Comparison of ENCODE assay signal across 20 cellular contexts in the genomic region with DNA sequence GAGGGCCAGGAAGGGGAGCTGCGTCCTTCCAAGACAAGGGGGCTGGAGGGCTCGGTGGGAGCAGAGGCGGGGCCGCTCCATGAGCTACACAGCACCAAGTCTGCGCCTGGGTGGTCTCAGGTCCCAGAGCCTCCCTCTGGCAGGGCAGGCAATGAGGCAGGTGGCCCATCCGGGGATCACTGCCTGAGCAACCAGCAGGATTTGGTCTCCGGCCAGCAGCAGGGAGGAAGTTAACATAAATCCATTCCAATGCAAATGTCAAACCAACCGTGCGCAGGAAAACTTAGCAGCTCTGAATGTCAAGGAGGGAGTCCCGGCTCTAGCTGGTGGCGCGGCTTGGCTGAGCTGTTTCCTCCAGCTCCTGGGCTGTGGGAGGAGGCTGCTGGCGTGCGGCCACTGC. TPM values are rescaled to one million over a fixed set of nuclear protein-coding genes. Genes with fewer than 3 reads are reported as not detected.
DNase-seq lines count a peak whose midpoint lies in the region; ATAC-seq and TF ChIP-seq lines count a peak whose summit lies in the region.
"Had no signal": no experiment of that assay in that cellular context is flagged by ENCODE, and none has a peak within 500 bp of the region (broad histone marks: within the 10 kb centered on the region; RNA-seq: fewer than 3 reads in every experiment).

No MANE protein-coding gene starts in this region.

- in situ Hi-C loops in G401 (cut with HindIII; ENCODE audit: low sequenced_read_pairs): loop anchor here (10.0 to 25.0 kb wide), 2 partner anchors 107 to 189 kb away; partner anchors contain the start of gene COL20A1

- H2BK120ac ChIP-seq in neuronal stem cell (ENCODE audit: low read depth, low read length): no peak overlapping the region

- H3K9me3 ChIP-seq in endodermal cell (ENCODE audit: control insufficient read depth, low read length) (no peaks in the 10 kb centered on the region), neuronal stem cell (replicated peaks in 1 of 2; ENCODE audit: control insufficient read depth in 2 of 2, insufficient read depth in 1 of 2, low read depth in 1 of 2, low read length in 2 of 2) (peaks cover 0 to 14% of the 10 kb centered on the region in 2 donors)
- H3K9me3 ChIP-seq: right lobe of liver had no signal

- no peak overlapping the region for H3K4me2 ChIP-seq in neuronal stem cell (ENCODE audit: insufficient read depth, low read length, poor library complexity, severe bottlenecking)
- H3K4me2 ChIP-seq: BLaER1 treated with 17β-estradiol and CSF1 and Interleukin-3, amounts not matched to agents 10 nM and 100 nM had no signal

- peak overlapping the region; percentile 25 for H3K23ac ChIP-seq in neuronal stem cell (ENCODE audit: low read depth, low read length, poor library complexity)

- no peak for TF ChIP-seq CTCF in endodermal cell (conservative IDR thresholded peaks at IDR 0.05)

- ATAC-seq in HG03139 (IDR thresholded peaks at IDR 0.05; ENCODE audit: unreplicated experiment): no peak
- ATAC-seq: gastroesophageal sphincter, left lobe of liver, right lobe of liver had no signal

- H3K4me1 ChIP-seq in endodermal cell (ENCODE audit: control insufficient read depth, insufficient read depth, low read length) (no peaks in the 10 kb centered on the region), neuronal stem cell (ENCODE audit: control insufficient read depth in 2 of 2, insufficient read depth in 1 of 2, low read depth in 1 of 2, low read length in 2 of 2) (peaks cover 8 to 17% of the 10 kb centered on the region in 2 donors)
- H3K4me1 ChIP-seq: BLaER1 treated with 17β-estradiol and CSF1 and Interleukin-3, amounts not matched to agents 10 nM and 100 nM; right lobe of liver had no signal

- H3K4me3 ChIP-seq in endodermal cell (ENCODE audit: low read length) (no peak overlapping the region), neuronal stem cell (ENCODE audit: low read length in 2 of 2) (no peak overlapping the region)
- H3K4me3 ChIP-seq: BLaER1 treated with 17β-estradiol and CSF1 and Interleukin-3, amounts not matched to agents 10 nM and 100 nM; gastroesophageal sphincter; right lobe of liver had no signal

- peak overlapping the region; percentile 73 for H2AFZ ChIP-seq in neuronal stem cell (ENCODE audit: low read length)

- H3K36me3 ChIP-seq in endodermal cell (ENCODE audit: control insufficient read depth, insufficient read depth, low read length) (no peaks in the 10 kb centered on the region), neuronal stem cell (replicated peaks in 1 of 2; ENCODE audit: control insufficient read depth in 2 of 2, insufficient read depth in 2 of 2, low read length in 2 of 2) (no peaks in the 10 kb centered on the region)
- H3K36me3 ChIP-seq: BLaER1 treated with 17β-estradiol and CSF1 and Interleukin-3, amounts not matched to agents 10 nM and 100 nM; gastroesophageal sphincter; right lobe of liver had no signal

- H2BK12ac ChIP-seq in neuronal stem cell (ENCODE audit: low read length): no peak overlapping the region

- no peaks in the 10 kb centered on the region for H3K27me3 ChIP-seq in endodermal cell (ENCODE audit: control insufficient read depth, insufficient read depth, low read length, poor library complexity, severe bottlenecking)
- peaks cover 0 to 3% (median 0%) of the 10 kb centered on the region in 3 experiments for H3K27me3 ChIP-seq in neuronal stem cell (ENCODE audit: control insufficient read depth in 3 of 3, insufficient read depth in 3 of 3, low read depth in 1 of 3, low read length in 3 of 3)
- H3K27me3 ChIP-seq: right lobe of liver had no signal

- 27 to 50% methylated on average over 7 to 14 of the region's 14 CpGs for WGBS in endodermal cell (ENCODE audit: insufficient coverage in 1 of 2, insufficient read length in 1 of 2), 2 experiments
- no CpG with 5 or more reads among the region's 14 CpGs for WGBS in neuronal stem cell (ENCODE audit: extremely low coverage in 2 of 2, insufficient read length in 2 of 2, insufficient replicate concordance in 1 of 2), 2 donors

- H2BK15ac ChIP-seq in neuronal stem cell (ENCODE audit: low read length): no peak overlapping the region

- H3K27ac Mint-ChIP-seq in endodermal cell: no peak overlapping the region
- H3K27ac Mint-ChIP-seq: activated naive CD4-positive, alpha-beta T cell treated with anti-CD3 and anti-CD28 coated beads, Interleukin-2, amount 10 ng/mL, durations not matched to agents 7 days and 5 days; naive B cell; stimulated activated memory B cell treated with anti-CD40 and anti-IgM and Interleukin-4, amounts not matched to agents 10 μg/mL and 1 μg/mL and 100 μg/mL, for 72 hours; type B pancreatic cell had no signal

- H3K4ac ChIP-seq in neuronal stem cell (ENCODE audit: low read length): no peak overlapping the region

- peak; percentile 76 for DNase-seq in G401 (ENCODE audit: low spot score)
- DNase-seq in NCI-H446 treated with DMSO at 0.1 percent for 48 hours (lab: John Stamatoyannopoulos, UW): peak; percentile 84
- peak; percentile 80 for DNase-seq in endodermal cell
- no peak for DNase-seq in neuronal stem cell (ENCODE audit: low spot score)
- no peak for DNase-seq in activated CD4-positive, alpha-beta T cell treated with anti-CD3 and anti-CD28 coated beads for 48 hours
- DNase-seq in HT-29 (ENCODE audit: low spot score): no peak
- DNase-seq: activated CD4-positive, CD25-positive, alpha-beta regulatory T cell; activated naive CD4-positive, alpha-beta T cell treated with anti-CD3 and anti-CD28 coated beads, Interleukin-2, amount 10 ng/mL, durations not matched to agents 7 days and 5 days; KG1; naive B cell; NK-92 treated with Interleukin-12 subunit alpha and Interleukin-12 subunit beta, amount 100 ng/mL, for 24 hours; right lobe of liver; stimulated activated CD4-positive, alpha-beta T cell treated with anti-CD3 and anti-CD28 coated beads, Interleukin-4, amount 100 ng/mL, for 4 hours; SW 1271 had no signal

- no peak overlapping the region for H3K9ac ChIP-seq in endodermal cell (ENCODE audit: extremely low read depth, low read length, poor library complexity, severe bottlenecking)
- H3K9ac ChIP-seq in neuronal stem cell (ENCODE audit: low read depth, low read length, poor library complexity): peak overlapping the region; percentile 44
- H3K9ac ChIP-seq: BLaER1 treated with 17β-estradiol and CSF1 and Interleukin-3, amounts not matched to agents 10 nM and 100 nM had no signal

- no peak overlapping the region for H4K91ac ChIP-seq in neuronal stem cell (ENCODE audit: low read depth, low read length, poor library complexity)

- peaks cover 3% of the 10 kb centered on the region for H3K9me3 Mint-ChIP-seq in endodermal cell
- H3K9me3 Mint-ChIP-seq: activated naive CD4-positive, alpha-beta T cell treated with anti-CD3 and anti-CD28 coated beads, Interleukin-2, amount 10 ng/mL, durations not matched to agents 7 days and 5 days; stimulated activated memory B cell treated with anti-CD40 and anti-IgM and Interleukin-4, amounts not matched to agents 10 μg/mL and 1 μg/mL and 100 μg/mL, for 72 hours; type B pancreatic cell had no signal

- peaks cover 2% of the 10 kb centered on the region for H3K79me1 ChIP-seq in neuronal stem cell (ENCODE audit: low read depth, low read length)

- H3K27me3 Mint-ChIP-seq in endodermal cell (ENCODE audit: insufficient read depth): no peaks in the 10 kb centered on the region

- H3K27ac ChIP-seq in endodermal cell (ENCODE audit: low read depth, low read length) (no peak overlapping the region), neuronal stem cell (replicated peaks; ENCODE audit: low read length) (no peak overlapping the region)
- H3K27ac ChIP-seq: BLaER1 treated with 17β-estradiol and CSF1 and Interleukin-3, amounts not matched to agents 10 nM and 100 nM; gastroesophageal sphincter; right lobe of liver had no signal

- no peak overlapping the region for H4K8ac ChIP-seq in neuronal stem cell (ENCODE audit: low read depth, low read length)

- H3K14ac ChIP-seq in neuronal stem cell (ENCODE audit: low read length): peak overlapping the region; percentile 82

- H2BK5ac ChIP-seq in neuronal stem cell (ENCODE audit: low read length): peak overlapping the region; percentile 24

- no peak overlapping the region for H3K4me3 Mint-ChIP-seq in endodermal cell
- H3K4me3 Mint-ChIP-seq: activated naive CD4-positive, alpha-beta T cell treated with anti-CD3 and anti-CD28 coated beads, Interleukin-2, amount 10 ng/mL, durations not matched to agents 7 days and 5 days; stimulated activated memory B cell treated with anti-CD40 and anti-IgM and Interleukin-4, amounts not matched to agents 10 μg/mL and 1 μg/mL and 100 μg/mL, for 72 hours; type B pancreatic cell had no signal

- H3K18ac ChIP-seq in neuronal stem cell (ENCODE audit: low read length): peak overlapping the region; percentile 83

- H2AK5ac ChIP-seq in neuronal stem cell (ENCODE audit: low read depth, low read length): peak overlapping the region; percentile 81

- H3K4me1 Mint-ChIP-seq in endodermal cell: no peaks in the 10 kb centered on the region
- H3K4me1 Mint-ChIP-seq: activated naive CD4-positive, alpha-beta T cell treated with anti-CD3 and anti-CD28 coated beads, Interleukin-2, amount 10 ng/mL, durations not matched to agents 7 days and 5 days; naive B cell; stimulated activated memory B cell treated with anti-CD40 and anti-IgM and Interleukin-4, amounts not matched to agents 10 μg/mL and 1 μg/mL and 100 μg/mL, for 72 hours had no signal

- H3K36me3 Mint-ChIP-seq in endodermal cell (ENCODE audit: low read depth): no peaks in the 10 kb centered on the region
- H3K36me3 Mint-ChIP-seq: activated naive CD4-positive, alpha-beta T cell treated with anti-CD3 and anti-CD28 coated beads, Interleukin-2, amount 10 ng/mL, durations not matched to agents 7 days and 5 days; naive B cell; stimulated activated memory B cell treated with anti-CD40 and anti-IgM and Interleukin-4, amounts not matched to agents 10 μg/mL and 1 μg/mL and 100 μg/mL, for 72 hours; type B pancreatic cell had no signal

RNA-seq across cellular contexts. Expression of gene CHRNA4, which starts 32.9 kb away (rescaled TPM):
- total RNA-seq in G401 (2014; rRNA removed; shearing (Covaris generic)): 0.37 and 1.4 TPM in 2 replicates
- total RNA-seq in endodermal cell: under 1 TPM in 1 of 2 donors, not detected in 1; 0.46 TPM
- polyA plus RNA-seq in endodermal cell (2013, experiment 1 of 2): 9.6 TPM
- polyA plus RNA-seq in endodermal cell (2013, experiment 2 of 2): 5.6 TPM
- 0.29 TPM for polyA plus RNA-seq in neuronal stem cell (2013, experiment 1 of 2)
- 0.19 TPM for polyA plus RNA-seq in neuronal stem cell (2013, experiment 2 of 2)
- total RNA-seq in HT-29 (2014; rRNA removed; shearing (Covaris generic)): not detected in 2 replicates
- total RNA-seq: gastroesophageal sphincter had no signal

Comparison
In these comparisons a context has a peak if more than half of its experiments do, and no peak if none do; other contexts are left out.
1. DNase-seq: peak in G401 (single experiment), NCI-H446 treated with DMSO at 0.1 percent for 48 hours (single experiment) and endodermal cell (single experiment); none in neuronal stem cell (single experiment), activated CD4-positive, alpha-beta T cell treated with anti-CD3 and anti-CD28 coated beads for 48 hours (single experiment) and HT-29 (single experiment).